37 cellular contexts compared by ENCODE assay signal in genomic region chr12:64351265-64351664, GRCh38. TPM values are rescaled to one million over a fixed set of nuclear protein-coding genes. Genes with fewer than 3 reads are reported as not detected.
"Had no signal": no experiment of that assay in that cellular context is flagged by ENCODE, and none has a peak within 500 bp of the region (broad histone marks: within the 10 kb centered on the region; RNA-seq: fewer than 3 reads in every experiment).

No MANE protein-coding gene starts in this region.

- H3K4me3 ChIP-seq: MG63 had no signal

- DNase-seq: Karpas-422, Kasumi-1, MG63, MM.1S, MV-4-11, NCI-H1048, NCI-H1092, NCI-H1092 treated with DMSO at 0.1 percent for 48 hours, NCI-H1105, NCI-H1105 treated with DMSO at 0.1 percent for 48 hours, NCI-H1417, NCI-H1417 treated with DMSO at 0.1 percent for 48 hours, NCI-H1436, NCI-H1436 treated with DMSO at 0.1 percent for 48 hours, NCI-H146, NCI-H1694, NCI-H1694 treated with DMSO at 0.1 percent for 48 hours, NCI-H187, NCI-H187 treated with DMSO at 0.1 percent for 48 hours, NCI-H1930, NCI-H2029, NCI-H2029 treated with DMSO at 0.1 percent for 48 hours, NCI-H2081, NCI-H2081 treated with DMSO at 0.1 percent for 48 hours, NCI-H2107, NCI-H2171, NCI-H2171 treated with DMSO at 0.1 percent for 48 hours, NCI-H2227 treated with DMSO at 0.1 percent for 48 hours, NCI-H226, NCI-H345, NCI-H446, NCI-H446 treated with DMSO at 0.1 percent for 48 hours, NCI-H510A, NCI-H510A treated with DMSO at 0.1 percent for 48 hours, NCI-H524 had no signal

- H3K36me3 ChIP-seq: MG63 had no signal

- H3K27me3 ChIP-seq: MG63 had no signal

RNA-seq across cellular contexts. Expression of gene C12orf56, which starts 39.3 kb away (rescaled TPM):
- total RNA-seq: M059J, MCF 10A had no signal
